In genomic region chr10:71075066-71075758, GRCh38 we compare ENCODE assay signal across 14 cellular contexts.
DNase-seq lines count a peak whose midpoint lies in the region; ATAC-seq, FAIRE-seq and TF ChIP-seq lines count a peak whose summit lies in the region.
"Had no signal": no experiment of that assay in that cellular context is flagged by ENCODE, and none has a peak within 500 bp of the region (broad histone marks: within the 10 kb centered on the region; RNA-seq: fewer than 3 reads in every experiment).

No MANE protein-coding gene starts in this region.

- no CpG with 5 or more reads among the region's 9 CpGs for WGBS in right lobe of liver (ENCODE audit: insufficient coverage, low coverage, low lambda C conversion rate, missing lambda C conversion rate)
- 7% methylated on average over 7 of the region's 9 CpGs for WGBS in HepG2 (ENCODE audit: low lambda C conversion rate)

- no peaks in the 10 kb centered on the region for H3K79me2 ChIP-seq in HepG2 (ENCODE audit: insufficient read depth, low read length)

- intact Hi-C loops in right lobe of liver (cut with DNase I) = no loop called here
- intact Hi-C loops in HepG2 (cut with micrococcal nuclease; ENCODE audit: unreplicated experiment) = no loop called here
- intact Hi-C loops in kidney (cut with DNase I) = no loop called here

- H3K4me2 ChIP-seq in HepG2 (ENCODE audit: low read depth, low read length) = no peak overlapping the region

- no peak overlapping the region for H3K9ac ChIP-seq in HepG2 (ENCODE audit: insufficient read depth, low read depth, low read length)
- H3K9ac ChIP-seq in kidney (ENCODE audit: low read length in 2 of 2) = no peak overlapping the region

- H3K27me3 ChIP-seq in right lobe of liver = no peaks in the 10 kb centered on the region
- H3K27me3 ChIP-seq in HepG2 (ENCODE audit: control insufficient read depth in 1 of 2, insufficient read depth in 2 of 2, low read length in 2 of 2) = peaks cover 9 to 73% of the 10 kb centered on the region in 2 experiments; a peak in 4 of 5 replicates
- H3K27me3 ChIP-seq in WERI-Rb-1 (ENCODE audit: insufficient read depth, low read depth, severe bottlenecking) = no peaks in the 10 kb centered on the region
- H3K27me3 ChIP-seq in brain microvascular endothelial cell (replicated peaks) = peaks cover 9% of the 10 kb centered on the region
- H3K27me3 ChIP-seq: adrenal gland had no signal

- H3K36me3 ChIP-seq in right lobe of liver (no peaks in the 10 kb centered on the region), HepG2 (replicated peaks in 1 of 2; ENCODE audit: control insufficient read depth in 1 of 2, insufficient read depth in 2 of 2, low read length in 2 of 2) (no peaks in the 10 kb centered on the region), WERI-Rb-1 (no peaks in the 10 kb centered on the region), kidney (ENCODE audit: control insufficient read depth in 1 of 2, insufficient read depth in 2 of 2, low read length in 2 of 2) (no peaks in the 10 kb centered on the region), brain microvascular endothelial cell (replicated peaks) (no peaks in the 10 kb centered on the region)
- H3K36me3 ChIP-seq: adrenal gland had no signal

- in situ Hi-C loops in HepG2 (cut with HindIII; ENCODE audit: extremely low pct_ligation_motif_present, low pct_unique_long_range_greater_than_20kb) (no loop called here), brain microvascular endothelial cell (cut with HindIII; ENCODE audit: low pct_ligation_motif_present, low sequenced_read_pairs) (no loop called here)

- no TSS peak for BruUV-seq in HepG2 (replicated peaks; lab: Mats Ljungman, UMichigan)

- ATAC-seq in right lobe of liver (no peak), HepG2 (no peak), GM21447 (IDR thresholded peaks at IDR 0.05; ENCODE audit: unreplicated experiment) (no peak), HG02678 (IDR thresholded peaks at IDR 0.05; ENCODE audit: unreplicated experiment) (no peak)
- ATAC-seq: stimulated activated memory B cell treated with anti-CD40 and anti-IgM and Interleukin-4, amounts not matched to agents 10 μg/mL and 1 μg/mL and 100 μg/mL, for 72 hours had no signal

- H3K9me3 ChIP-seq in right lobe of liver = no peaks in the 10 kb centered on the region
- H3K9me3 ChIP-seq in HepG2 (ENCODE audit: low read length) = no peaks in the 10 kb centered on the region
- H3K9me3 ChIP-seq in WERI-Rb-1 (ENCODE audit: severe bottlenecking) = no peaks in the 10 kb centered on the region
- H3K9me3 ChIP-seq in kidney (ENCODE audit: control insufficient read depth in 1 of 2, low read length in 2 of 2) = no peaks in the 10 kb centered on the region
- H3K9me3 ChIP-seq: adrenal gland had no signal

- H2AFZ ChIP-seq in HepG2 (ENCODE audit: low read length) = no peak overlapping the region

- TF ChIP-seq EP300 in HepG2 (IDR thresholded peaks at IDR 0.05; ENCODE audit: low read depth in 2 of 2, low read length in 2 of 2) (no peak), HepG2 (CRISPR knock-in tag; IDR thresholded peaks at IDR 0.05; ENCODE audit: borderline replicate concordance) (no peak)

- H3K27ac ChIP-seq in right lobe of liver = no peak overlapping the region
- H3K27ac ChIP-seq in HepG2 (ENCODE audit: extremely low read length, insufficient read depth, low read length) = no peak overlapping the region
- H3K27ac ChIP-seq in WERI-Rb-1 = 0 out of 2 replicates have a peak overlapping the region, but pooled peaks have one; percentile 18
- H3K27ac ChIP-seq in kidney (ENCODE audit: low read depth in 2 of 2, low read length in 2 of 2) = no peak overlapping the region
- H3K27ac ChIP-seq in brain microvascular endothelial cell = no peak overlapping the region
- H3K27ac ChIP-seq: adrenal gland had no signal

- no peak for TF ChIP-seq POLR2A in right lobe of liver (IDR thresholded peaks at IDR 0.05)
- TF ChIP-seq POLR2A in HepG2 (IDR thresholded peaks at IDR 0.05; ENCODE audit: insufficient read depth in 1 of 2, low read depth in 2 of 2, low read length in 2 of 2) = no peak

- DNase-seq in right lobe of liver (peak in 2 of 3 donors; percentile 29 to 38), HepG2 (ENCODE audit: low spot score) (no peak), WERI-Rb-1 (peak; percentile 83), kidney (peak; percentile 22), brain microvascular endothelial cell (no peak), NCI-H524 treated with DMSO at 0.1 percent for 48 hours (lab: John Stamatoyannopoulos, UW) (no peak)
- DNase-seq: cortex of kidney; HCEC 1CT; NCI-H526 treated with DMSO at 0.1 percent for 48 hours; stimulated activated CD4-positive, alpha-beta T cell treated with anti-CD3 and anti-CD28 coated beads, Interleukin-4, amount 100 ng/mL, for 24 hours had no signal

- TF ChIP-seq CTCF in right lobe of liver (IDR thresholded peaks at IDR 0.05) (no peak), HepG2 (CRISPR knock-in tag; IDR thresholded peaks at IDR 0.05) (no peak), WERI-Rb-1 (IDR thresholded peaks at IDR 0.05; ENCODE audit: low read depth, low read length) (no peak), kidney (IDR thresholded peaks at IDR 0.05; ENCODE audit: borderline replicate concordance, extremely low read depth, insufficient read depth) (no peak), brain microvascular endothelial cell (IDR thresholded peaks at IDR 0.05; ENCODE audit: low read depth, low read length, missing control alignments) (no peak)

- no peaks in the 10 kb centered on the region for H4K20me1 ChIP-seq in HepG2 (ENCODE audit: insufficient read depth, low read length)

- POLR2A ChIA-PET in HepG2 (lab: Yijun Ruan, JAX) = no interaction called here

- H3K4me3 ChIP-seq in right lobe of liver (no peak overlapping the region), HepG2 (replicated peaks in 1 of 3; ENCODE audit: insufficient read depth in 1 of 3, low read depth in 2 of 3, low read length in 3 of 3) (no peak overlapping the region), WERI-Rb-1 (ENCODE audit: low read depth, low read length) (no peak overlapping the region), kidney (ENCODE audit: low read length in 2 of 2) (no peak overlapping the region), brain microvascular endothelial cell (ENCODE audit: low read depth, low read length) (no peak overlapping the region)
- H3K4me3 ChIP-seq: adrenal gland had no signal

- no peak for TF ChIP-seq RAD21 in HepG2 (CRISPR knock-in tag; IDR thresholded peaks at IDR 0.05)

- no peak for FAIRE-seq in HepG2 (lab: Jason Lieb, UNC)
- FAIRE-seq in kidney (lab: Jason Lieb, UNC) = no peak

- CTCF ChIA-PET in HepG2 (lab: Yijun Ruan, JAX; ENCODE audit: low intra/inter-chr PET ratio, low total read pairs) = no interaction called here

- H3K4me1 ChIP-seq in right lobe of liver (no peaks in the 10 kb centered on the region), HepG2 (ENCODE audit: insufficient read depth, low read length) (no peaks in the 10 kb centered on the region), kidney (ENCODE audit: control insufficient read depth in 1 of 2, insufficient read depth in 1 of 2, low read depth in 1 of 2, low read length in 2 of 2) (no peaks in the 10 kb centered on the region)
- H3K4me1 ChIP-seq: adrenal gland had no signal

TF ChIP-seq in HepG2, 621 proteins besides CTCF, POLR2A, EP300 and RAD21:
- no peak for TF ChIP-seq YEATS2 (CRISPR knock-in tag; IDR thresholded peaks at IDR 0.05; ENCODE audit: borderline replicate concordance)
- TF ChIP-seq ZNF496 (CRISPR knock-in tag; IDR thresholded peaks at IDR 0.05; ENCODE audit: insufficient replicate concordance) = no peak
- TF ChIP-seq KLF15 (CRISPR knock-in tag; IDR thresholded peaks at IDR 0.05; ENCODE audit: borderline replicate concordance) = no peak

Comparison
In these comparisons a context has a peak if more than half of its experiments do, and no peak if none do; other contexts are left out.
1. DNase-seq: peak in right lobe of liver (2 of 3), WERI-Rb-1 (single experiment) and kidney (single experiment); none in HepG2 (single experiment), brain microvascular endothelial cell (single experiment) and NCI-H524 treated with DMSO at 0.1 percent for 48 hours (single experiment).